In the genomic region with DNA sequence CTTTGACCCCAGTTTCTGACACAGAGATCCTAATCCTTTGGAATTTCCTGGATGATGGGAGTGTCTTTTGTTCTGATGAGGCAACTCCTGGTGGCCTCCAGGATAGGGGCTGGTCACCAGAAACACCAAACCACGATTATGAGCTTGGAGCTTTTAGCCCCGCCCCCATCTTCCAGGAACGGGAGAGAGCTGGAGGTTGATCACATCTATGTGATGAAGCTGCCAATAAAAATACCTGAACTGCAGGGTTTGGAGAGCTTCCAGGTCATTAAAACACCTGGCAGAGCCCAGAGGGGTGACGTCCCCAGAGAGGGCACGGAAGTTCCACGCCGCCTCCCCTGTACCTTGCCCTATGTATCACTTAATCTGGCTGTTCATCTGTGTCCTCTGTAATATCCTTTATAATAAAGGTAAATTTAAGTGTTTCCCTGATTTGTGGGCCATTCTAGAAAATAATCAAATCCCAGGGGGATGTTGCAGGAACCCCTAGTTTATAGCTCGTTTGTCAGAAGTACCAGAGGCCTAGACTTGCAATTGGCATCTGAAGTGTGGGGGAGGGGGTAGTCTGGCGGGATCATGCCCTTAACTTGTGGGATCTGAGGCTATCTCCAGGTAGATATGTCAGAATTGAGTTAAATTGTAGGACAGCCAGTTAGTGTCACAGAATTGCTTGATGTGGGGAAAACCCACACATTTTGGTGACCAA, we compare ENCODE assay signal across 13 cellular contexts. TPM values are rescaled to one million over a fixed set of nuclear protein-coding genes. Genes with fewer than 3 reads are reported as not detected.
DNase-seq lines count a peak whose midpoint lies in the region; ATAC-seq and TF ChIP-seq lines count a peak whose summit lies in the region.
"Had no signal": no experiment of that assay in that cellular context is flagged by ENCODE, and none has a peak within 500 bp of the region (broad histone marks: within the 10 kb centered on the region; RNA-seq: fewer than 3 reads in every experiment).

No MANE protein-coding gene starts in this region.

- intact Hi-C loops in Calu3 (cut with micrococcal nuclease; ENCODE audit: unreplicated experiment): loop anchor here (1.0 kb wide), 2 partner anchors 103 to 168 kb away; no protein-coding TSS in a partner anchor
- intact Hi-C loops in colonic mucosa (cut with DNase I): no loop called here

- no TSS peak for BruUV-seq in Calu3 (replicated peaks; lab: Mats Ljungman, UMichigan)

- CTCF ChIA-PET in Calu3 (lab: Charles Lee): interaction anchor here (0.7 to 1.0 kb wide), 4 partner anchors 104 to 164 kb away, joined by 3 to 5 read pairs (median 4); no protein-coding TSS in a partner anchor

- peaks cover 6% of the 10 kb centered on the region for H3K4me1 ChIP-seq in colonic mucosa

- peaks cover 70% of the 10 kb centered on the region for H3K36me3 Mint-ChIP-seq in Calu3 (ENCODE audit: insufficient read depth, unreplicated experiment)
- peaks cover 18% of the 10 kb centered on the region for H3K36me3 Mint-ChIP-seq in natural killer cell treated with Interleukin-12 subunit alpha and Interleukin-12 subunit beta and Interleukin-15 and Interleukin-18, amount 100 ng/mL, for 72 hours

- peak; percentile 90 for DNase-seq in Calu3
- DNase-seq in NCI-H1105 (lab: John Stamatoyannopoulos, UW): peak; percentile 80
- DNase-seq in colonic mucosa: peak; percentile 97
- DNase-seq in myocyte (ENCODE audit: low read depth): peak; percentile 33
- no peak for DNase-seq in activated CD4-positive, alpha-beta T cell treated with anti-CD3 and anti-CD28 coated beads, Interleukin-2, amount 50 U/mL, for 4 hours
- DNase-seq in H7: no peak
- DNase-seq in natural killer cell treated with Interleukin-12 subunit alpha and Interleukin-12 subunit beta and Interleukin-15 and Interleukin-18, amount 100 ng/mL, for 72 hours (ENCODE audit: low spot score): no peak
- no peak for DNase-seq in stimulated activated CD4-positive, alpha-beta T cell treated with anti-CD3 and anti-CD28 coated beads, Interleukin-2, amount 100 ng/mL, for 48 hours
- DNase-seq: activated gamma-delta T cell treated with Interleukin-2 at 50 U/mL for 16 hours, glutamatergic neuron, NCI-H146 had no signal

- H3K9ac ChIP-seq in colonic mucosa (ENCODE audit: low read depth in 2 of 2, low read length in 2 of 2): peak overlapping the region in 1 of 2 donors; percentile 14
- H3K9ac ChIP-seq: BLaER1 had no signal

- no peaks in the 10 kb centered on the region for H3K27me3 Mint-ChIP-seq in Calu3 (ENCODE audit: unreplicated experiment)
- no peaks in the 10 kb centered on the region for H3K27me3 Mint-ChIP-seq in natural killer cell treated with Interleukin-12 subunit alpha and Interleukin-12 subunit beta and Interleukin-15 and Interleukin-18, amount 100 ng/mL, for 72 hours

- H3K4me3 ChIP-seq in colonic mucosa: no peak overlapping the region
- no peak overlapping the region for H3K4me3 ChIP-seq in H7 (ENCODE audit: insufficient read depth, low read depth, low read length)
- H3K4me3 ChIP-seq: BLaER1 had no signal

- ATAC-seq in natural killer cell treated with Interleukin-12 subunit alpha and Interleukin-12 subunit beta and Interleukin-15 and Interleukin-18, amount 100 ng/mL, for 72 hours: no peak
- ATAC-seq: activated CD4-positive, CD25-positive, alpha-beta regulatory T cell treated with anti-CD3 and anti-CD28 coated beads, Interleukin-2, amount 50 U/mL, for 24 hours had no signal

- H3K9me3 Mint-ChIP-seq in Calu3 (ENCODE audit: low read depth, unreplicated experiment): no peaks in the 10 kb centered on the region
- no peaks in the 10 kb centered on the region for H3K9me3 Mint-ChIP-seq in natural killer cell treated with Interleukin-12 subunit alpha and Interleukin-12 subunit beta and Interleukin-15 and Interleukin-18, amount 100 ng/mL, for 72 hours

- no peaks in the 10 kb centered on the region for H3K27me3 ChIP-seq in colonic mucosa
- H3K27me3 ChIP-seq in H7 (ENCODE audit: control insufficient read depth, insufficient read depth, low read length): no peaks in the 10 kb centered on the region
- H3K27me3 ChIP-seq: BLaER1 had no signal

- no peak for TF ChIP-seq CTCF in Calu3 (IDR thresholded peaks at IDR 0.05; ENCODE audit: unreplicated experiment)
- TF ChIP-seq CTCF in colonic mucosa (IDR thresholded peaks at IDR 0.05): no peak

- H3K27ac ChIP-seq in colonic mucosa: peak overlapping the region; percentile 71
- H3K27ac ChIP-seq: BLaER1 had no signal

- no peaks in the 10 kb centered on the region for H3K36me3 ChIP-seq in colonic mucosa
- H3K36me3 ChIP-seq in H7 (replicated peaks; ENCODE audit: control insufficient read depth, insufficient read depth, low read length): no peaks in the 10 kb centered on the region; the same call in 1 of the 2 replicates

- peaks cover 20% of the 10 kb centered on the region for H3K4me1 Mint-ChIP-seq in Calu3 (ENCODE audit: low read depth, unreplicated experiment)
- H3K4me1 Mint-ChIP-seq in natural killer cell treated with Interleukin-12 subunit alpha and Interleukin-12 subunit beta and Interleukin-15 and Interleukin-18, amount 100 ng/mL, for 72 hours (ENCODE audit: low read depth in 2 of 2): peaks cover 6 to 10% of the 10 kb centered on the region in 2 donors

- peak overlapping the region; percentile 13 for H3K4me3 Mint-ChIP-seq in Calu3 (ENCODE audit: low read depth, unreplicated experiment)
- H3K4me3 Mint-ChIP-seq in natural killer cell treated with Interleukin-12 subunit alpha and Interleukin-12 subunit beta and Interleukin-15 and Interleukin-18, amount 100 ng/mL, for 72 hours: no peak overlapping the region

- H3K9me3 ChIP-seq in colonic mucosa: no peaks in the 10 kb centered on the region
- H3K9me3 ChIP-seq: BLaER1 had no signal

- peak overlapping the region; percentile 68 for H3K27ac Mint-ChIP-seq in Calu3 (ENCODE audit: unreplicated experiment)
- H3K27ac Mint-ChIP-seq in natural killer cell treated with Interleukin-12 subunit alpha and Interleukin-12 subunit beta and Interleukin-15 and Interleukin-18, amount 100 ng/mL, for 72 hours: no peak overlapping the region

RNA-seq across cellular contexts. Expression of a gene that starts 21.2 kb away (rescaled TPM):
- total RNA-seq in Calu3 (2022) (35.9 and 45.8 TPM in 2 replicates), colonic mucosa (10 to 100 TPM; 70.8 to 86.0 TPM), myocyte (20.4 and 26.1 TPM in 2 replicates)
- 35.6 TPM for polyA plus RNA-seq in myocyte (2012)
- total RNA-seq in H7 (2014; rRNA removed; shearing (Covaris generic)): 12.8 and 22.2 TPM in 2 replicates
- 10 to 100 TPM; 13.2 to 26.4 TPM for total RNA-seq in natural killer cell treated with Interleukin-12 subunit alpha and Interleukin-12 subunit beta and Interleukin-15 and Interleukin-18, amount 100 ng/mL, for 72 hours

Comparison
In these comparisons a context has a peak if more than half of its experiments do, and no peak if none do; other contexts are left out.
1. DNase-seq: peak in Calu3 (single experiment), NCI-H1105 (single experiment), colonic mucosa (single experiment) and myocyte (single experiment); none in activated CD4-positive, alpha-beta T cell treated with anti-CD3 and anti-CD28 coated beads, Interleukin-2, amount 50 U/mL, for 4 hours (0 of 2), H7 (single experiment), natural killer cell treated with Interleukin-12 subunit alpha and Interleukin-12 subunit beta and Interleukin-15 and Interleukin-18, amount 100 ng/mL, for 72 hours (single experiment) and stimulated activated CD4-positive, alpha-beta T cell treated with anti-CD3 and anti-CD28 coated beads, Interleukin-2, amount 100 ng/mL, for 48 hours (0 of 2).